In the genomic region with DNA sequence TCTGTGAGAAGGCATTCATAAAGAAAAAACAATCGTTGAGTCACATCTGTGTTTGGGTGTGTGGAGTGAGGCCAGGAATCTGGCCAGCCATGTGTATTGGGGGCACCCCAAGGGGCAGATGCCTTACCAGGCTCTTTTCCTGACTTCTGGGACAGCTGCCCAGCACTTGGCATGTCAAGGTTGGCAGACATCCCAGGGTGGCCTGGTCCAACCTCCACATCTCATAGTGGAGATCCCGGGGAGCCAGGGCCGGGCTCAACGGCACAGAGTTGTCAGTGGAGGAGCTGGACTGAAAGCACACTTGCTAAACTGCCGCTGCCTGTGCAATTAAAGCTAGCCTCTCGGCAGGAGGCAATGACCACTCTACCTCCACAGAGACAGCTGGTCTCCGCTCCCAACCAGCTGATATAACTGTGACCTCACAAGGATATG, we compare ENCODE assay signal across 9 cellular contexts.
DNase-seq lines count a peak whose midpoint lies in the region; ATAC-seq, FAIRE-seq and TF ChIP-seq lines count a peak whose summit lies in the region.
"Had no signal": no experiment of that assay in that cellular context is flagged by ENCODE, and none has a peak within 500 bp of the region (broad histone marks: within the 10 kb centered on the region; RNA-seq: fewer than 3 reads in every experiment).

No MANE protein-coding gene starts in this region.

- TF ChIP-seq CTCF in bronchial epithelial cell (IDR thresholded peaks at IDR 0.05; ENCODE audit: insufficient read depth, low read length, severe bottlenecking): no peak
- no peak for TF ChIP-seq CTCF in kidney epithelial cell (IDR thresholded peaks at IDR 0.05; ENCODE audit: insufficient read depth, low read length, poor library complexity, severe bottlenecking)
- TF ChIP-seq CTCF in tibial artery (IDR thresholded peaks at IDR 0.05): no peak

- no peak overlapping the region for H3K27ac Mint-ChIP-seq in T-helper 2 cell treated with Interferon-gamma antibody and Interleukin-4, amounts not matched to agents 5 μg/mL and 100 μg/mL, for 36 hours

- H3K36me3 ChIP-seq in bronchial epithelial cell (ENCODE audit: control insufficient read depth, insufficient read depth, low read length) (no peaks in the 10 kb centered on the region), kidney epithelial cell (ENCODE audit: control insufficient read depth, insufficient read depth, low read length) (no peaks in the 10 kb centered on the region), tibial artery (no peaks in the 10 kb centered on the region)

- H3K4me1 Mint-ChIP-seq in T-helper 2 cell treated with Interferon-gamma antibody and Interleukin-4, amounts not matched to agents 5 μg/mL and 100 μg/mL, for 36 hours (ENCODE audit: low read depth): peaks cover 15% of the 10 kb centered on the region

- no peak for ATAC-seq in GM19023 (IDR thresholded peaks at IDR 0.05; ENCODE audit: unreplicated experiment)
- no peak for ATAC-seq in HG03469 (IDR thresholded peaks at IDR 0.05; ENCODE audit: unreplicated experiment)

- no peaks in the 10 kb centered on the region for H3K36me3 Mint-ChIP-seq in T-helper 2 cell treated with Interferon-gamma antibody and Interleukin-4, amounts not matched to agents 5 μg/mL and 100 μg/mL, for 36 hours (ENCODE audit: low read depth)

- H3K9me3 Mint-ChIP-seq in T-helper 2 cell treated with Interferon-gamma antibody and Interleukin-4, amounts not matched to agents 5 μg/mL and 100 μg/mL, for 36 hours: no peaks in the 10 kb centered on the region

- intact Hi-C loops in tibial artery (cut with DNase I; ENCODE audit: low total_unique reads): no loop called here

- peaks cover 14% of the 10 kb centered on the region for H3K27me3 Mint-ChIP-seq in T-helper 2 cell treated with Interferon-gamma antibody and Interleukin-4, amounts not matched to agents 5 μg/mL and 100 μg/mL, for 36 hours (ENCODE audit: low read depth)

- no peak overlapping the region for H3K4me3 Mint-ChIP-seq in T-helper 2 cell treated with Interferon-gamma antibody and Interleukin-4, amounts not matched to agents 5 μg/mL and 100 μg/mL, for 36 hours

- no peaks in the 10 kb centered on the region for H3K9me3 ChIP-seq in tibial artery

- no peak overlapping the region for H3K4me3 ChIP-seq in bronchial epithelial cell (ENCODE audit: low read depth, low read length)
- H3K4me3 ChIP-seq in kidney epithelial cell (ENCODE audit: low read depth, low read length): no peak overlapping the region
- no peak overlapping the region for H3K4me3 ChIP-seq in tibial artery

- FAIRE-seq in bronchial epithelial cell (lab: Jason Lieb, UNC): no peak
- FAIRE-seq: GM18507 had no signal

- no peaks in the 10 kb centered on the region for H3K27me3 ChIP-seq in bronchial epithelial cell (ENCODE audit: control insufficient read depth, insufficient read depth, low read length)
- H3K27me3 ChIP-seq in kidney epithelial cell (ENCODE audit: control insufficient read depth, insufficient read depth, low read length): no peaks in the 10 kb centered on the region
- no peaks in the 10 kb centered on the region for H3K27me3 ChIP-seq in tibial artery

- peaks cover 0 to 54% (median 44%) of the 10 kb centered on the region in 4 donors for H3K4me1 ChIP-seq in tibial artery

- H3K27ac ChIP-seq in tibial artery: peak overlapping the region; percentile 59 to 70

- peak; percentile 71 for DNase-seq in NCI-H1694 (lab: John Stamatoyannopoulos, UW)
- DNase-seq in bronchial epithelial cell (ENCODE audit: low read depth): peak; percentile 77
- peak; percentile 35 for DNase-seq in kidney epithelial cell (ENCODE audit: low read depth)
- peak; percentile 79 to 95 for DNase-seq in tibial artery
- DNase-seq in T-helper 2 cell treated with Interferon-gamma antibody and Interleukin-4, amounts not matched to agents 5 μg/mL and 100 μg/mL, for 36 hours (ENCODE audit: low spot score): no peak
- no peak for DNase-seq in NCI-H524 treated with DMSO at 0.1 percent for 48 hours (lab: John Stamatoyannopoulos, UW)

Comparison
In these comparisons a context has a peak if more than half of its experiments do, and no peak if none do; other contexts are left out.
1. DNase-seq: peak in NCI-H1694 (single experiment), bronchial epithelial cell (single experiment), kidney epithelial cell (single experiment) and tibial artery (2 of 2); none in T-helper 2 cell treated with Interferon-gamma antibody and Interleukin-4, amounts not matched to agents 5 μg/mL and 100 μg/mL, for 36 hours (single experiment) and NCI-H524 treated with DMSO at 0.1 percent for 48 hours (single experiment).